Comparison of ENCODE assay signal across 13 cellular contexts in the genomic region with DNA sequence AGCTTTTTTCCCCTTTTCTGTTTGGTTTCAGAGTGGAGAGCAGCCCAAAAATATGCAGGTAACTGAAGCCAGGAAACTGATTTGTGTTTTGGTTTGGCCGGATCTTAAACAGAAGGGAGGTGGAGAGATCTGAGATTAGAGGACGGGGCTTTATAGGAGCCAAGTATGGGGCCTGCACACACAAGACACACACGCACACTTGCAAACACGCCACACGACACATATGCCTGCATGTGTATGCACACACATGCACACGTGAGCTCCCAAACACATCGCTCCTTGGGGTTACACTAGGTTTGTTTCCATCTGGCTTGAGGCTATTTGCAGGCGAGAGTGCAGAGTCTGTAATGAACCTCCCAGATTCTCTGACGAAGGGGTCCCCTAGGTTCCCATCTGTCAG. TPM values are rescaled to one million over a fixed set of nuclear protein-coding genes. Genes with fewer than 3 reads are reported as not detected.
DNase-seq lines count a peak whose midpoint lies in the region; ATAC-seq and TF ChIP-seq lines count a peak whose summit lies in the region.
"Had no signal": no experiment of that assay in that cellular context is flagged by ENCODE, and none has a peak within 500 bp of the region (broad histone marks: within the 10 kb centered on the region; RNA-seq: fewer than 3 reads in every experiment).

No MANE protein-coding gene starts in this region.

- H3K27me3 ChIP-seq in right atrium auricular region (peaks cover 0 to 12% of the 10 kb centered on the region in 2 donors), right cardiac atrium (ENCODE audit: control insufficient read depth, insufficient read depth) (peaks cover 3% of the 10 kb centered on the region), esophagus muscularis mucosa (peaks cover 3 to 96% (median 37%) of the 10 kb centered on the region in 4 donors), trophoblast cell (ENCODE audit: insufficient read depth, low read length) (peaks cover 56% of the 10 kb centered on the region)
- H3K27me3 ChIP-seq: BLaER1 treated with 17β-estradiol and CSF1 and Interleukin-3, amounts not matched to agents 10 nM and 100 nM had no signal

- no peak overlapping the region for H2AFZ ChIP-seq in trophoblast cell (ENCODE audit: insufficient read depth, low read length, poor library complexity)

- H3K4me3 ChIP-seq in right atrium auricular region (no peak overlapping the region), right cardiac atrium (ENCODE audit: low read length) (no peak overlapping the region), esophagus muscularis mucosa (no peak overlapping the region), trophoblast cell (ENCODE audit: low read depth, low read length) (no peak overlapping the region)
- H3K4me3 ChIP-seq: BLaER1 treated with 17β-estradiol and CSF1 and Interleukin-3, amounts not matched to agents 10 nM and 100 nM had no signal

- H3K79me1 ChIP-seq in trophoblast cell (ENCODE audit: low read length), result no peaks in the 10 kb centered on the region

- H3K23ac ChIP-seq in trophoblast cell (ENCODE audit: low read length), result peak overlapping the region; percentile 97

- H3K18ac ChIP-seq in trophoblast cell (ENCODE audit: low read length), result no peak overlapping the region

- H3K9ac ChIP-seq in trophoblast cell (ENCODE audit: low read length), result no peak overlapping the region
- H3K9ac ChIP-seq: BLaER1 treated with 17β-estradiol and CSF1 and Interleukin-3, amounts not matched to agents 10 nM and 100 nM had no signal

- no peak for TF ChIP-seq CTCF in right atrium auricular region (IDR thresholded peaks at IDR 0.05)
- TF ChIP-seq CTCF in esophagus muscularis mucosa (IDR thresholded peaks at IDR 0.05), result no peak

- H4K8ac ChIP-seq in trophoblast cell (ENCODE audit: low read depth, low read length), result no peak overlapping the region

- H3K14ac ChIP-seq in trophoblast cell (ENCODE audit: low read length), result no peak overlapping the region

- DNase-seq in right atrium auricular region (ENCODE audit: low spot score) (peak; percentile 9), right cardiac atrium (no peak), esophagus muscularis mucosa (ENCODE audit: extremely low spot score) (peak; percentile 75), trophoblast cell (no peak), NCI-H2081 treated with DMSO at 0.1 percent for 48 hours (lab: John Stamatoyannopoulos, UW) (no peak)
- no peak for DNase-seq in activated effector memory CD4-positive, alpha-beta T cell treated with Interleukin-2 at 50 U/mL for 16 hours
- DNase-seq: Calu3; CD8-positive, alpha-beta T cell; DMS79 treated with DMSO at 0.1 percent for 48 hours; GF-D8; HCEC 1CT had no signal

- peaks cover 0 to 10% of the 10 kb centered on the region in 2 donors for H3K4me1 ChIP-seq in right atrium auricular region
- no peaks in the 10 kb centered on the region for H3K4me1 ChIP-seq in right cardiac atrium (ENCODE audit: control insufficient read depth, insufficient read depth, low read length)
- peaks cover 6 to 18% (median 16%) of the 10 kb centered on the region in 4 donors for H3K4me1 ChIP-seq in esophagus muscularis mucosa
- peaks cover 7 to 10% of the 10 kb centered on the region in 2 experiments for H3K4me1 ChIP-seq in trophoblast cell (ENCODE audit: control insufficient read depth in 1 of 2, insufficient read depth in 2 of 2, low read length in 2 of 2)

- H2BK12ac ChIP-seq in trophoblast cell (ENCODE audit: low read length), result no peak overlapping the region

- 72% methylated on average over 9 of the region's 9 CpGs for WGBS in right cardiac atrium
- 76% methylated on average over 9 of the region's 9 CpGs for WGBS in esophagus muscularis mucosa
- no CpG with 5 or more reads among the region's 9 CpGs for WGBS in trophoblast cell (ENCODE audit: extremely low coverage, insufficient coverage, insufficient read length)

- no peak overlapping the region for H4K91ac ChIP-seq in trophoblast cell (ENCODE audit: low read depth, low read length)

- no peaks in the 10 kb centered on the region for H3K79me2 ChIP-seq in trophoblast cell (ENCODE audit: control insufficient read depth, insufficient read depth, low read length, poor library complexity)

- intact Hi-C loops in right cardiac atrium (cut with DNase I), result loop anchor here in 1 of 4 donors (10.0 kb wide), 1 partner anchor 194 kb away; the partner anchor contains the start of gene ZFP62
- intact Hi-C loops in esophagus muscularis mucosa (cut with DNase I), result no loop called here

- no peak overlapping the region for H2BK120ac ChIP-seq in trophoblast cell (ENCODE audit: insufficient read depth, low read length, poor library complexity)

- no peaks in the 10 kb centered on the region for H3K9me3 ChIP-seq in right atrium auricular region
- no peaks in the 10 kb centered on the region for H3K9me3 ChIP-seq in right cardiac atrium (ENCODE audit: control insufficient read depth, low read length)
- no peaks in the 10 kb centered on the region for H3K9me3 ChIP-seq in esophagus muscularis mucosa
- H3K9me3 ChIP-seq in trophoblast cell (ENCODE audit: insufficient read depth, low read depth, low read length), result peaks cover 10% of the 10 kb centered on the region

- no peak overlapping the region for H4K12ac ChIP-seq in trophoblast cell (ENCODE audit: low read depth, low read length)

- no peak overlapping the region for H3K4me2 ChIP-seq in trophoblast cell (ENCODE audit: low read length)

- no peak overlapping the region for H3K4ac ChIP-seq in trophoblast cell (ENCODE audit: low read depth, low read length)

- H3K27ac ChIP-seq in right atrium auricular region (no peak overlapping the region), right cardiac atrium (ENCODE audit: low read length) (no peak overlapping the region), esophagus muscularis mucosa (replicated peaks in 1 of 4) (no peak overlapping the region), trophoblast cell (ENCODE audit: low read depth, low read length) (no peak overlapping the region)
- H3K27ac ChIP-seq: BLaER1 treated with 17β-estradiol and CSF1 and Interleukin-3, amounts not matched to agents 10 nM and 100 nM had no signal

- TF ChIP-seq EP300 in esophagus muscularis mucosa (IDR thresholded peaks at IDR 0.05), result no peak

- H3K36me3 ChIP-seq in right atrium auricular region (no peaks in the 10 kb centered on the region), esophagus muscularis mucosa (peaks cover 0 to 15% (median 0%) of the 10 kb centered on the region in 4 donors), trophoblast cell (ENCODE audit: control insufficient read depth in 1 of 2, insufficient read depth in 2 of 2, low read length in 2 of 2) (no peaks in the 10 kb centered on the region)

- no peak overlapping the region for H2BK5ac ChIP-seq in trophoblast cell (ENCODE audit: low read depth, low read length, poor library complexity)

- no peak for ATAC-seq in right cardiac atrium
- ATAC-seq: CD8-positive, alpha-beta T cell had no signal

- H2AK5ac ChIP-seq in trophoblast cell (ENCODE audit: low read length), result no peak overlapping the region

- no peak for TF ChIP-seq POLR2A in esophagus muscularis mucosa (IDR thresholded peaks at IDR 0.05; ENCODE audit: low read depth)

RNA-seq across cellular contexts. Expression of gene BTNL9, which starts 18.3 kb away (rescaled TPM):
- total RNA-seq in right atrium auricular region (10 to 100 TPM in 1 of 2 donors, 1 to 10 TPM in 1; 5.3 to 23.5 TPM), right cardiac atrium (10 to 100 TPM in 3 of 4 donors, 1 to 10 TPM in 1; 8.0 to 44.4 (median 26.8) TPM), esophagus muscularis mucosa (10 to 100 TPM in 2 of 4 donors, 1 to 10 TPM in 2; 9.1 to 30.6 (median 15.0) TPM)
- 57.8 TPM for polyA plus RNA-seq in right cardiac atrium
- polyA plus RNA-seq in trophoblast cell (2013), result 0.03 and 0.12 TPM in 2 replicates
- total RNA-seq: A172; CD8-positive, alpha-beta T cell had no signal

Comparison
In these comparisons a context has a peak if more than half of its experiments do, and no peak if none do; other contexts are left out.
1. DNase-seq: peak in right atrium auricular region (single experiment) and esophagus muscularis mucosa (single experiment); none in right cardiac atrium (0 of 3), trophoblast cell (0 of 2), activated effector memory CD4-positive, alpha-beta T cell treated with Interleukin-2 at 50 U/mL for 16 hours (single experiment) and NCI-H2081 treated with DMSO at 0.1 percent for 48 hours (single experiment).